In the genomic region with DNA sequence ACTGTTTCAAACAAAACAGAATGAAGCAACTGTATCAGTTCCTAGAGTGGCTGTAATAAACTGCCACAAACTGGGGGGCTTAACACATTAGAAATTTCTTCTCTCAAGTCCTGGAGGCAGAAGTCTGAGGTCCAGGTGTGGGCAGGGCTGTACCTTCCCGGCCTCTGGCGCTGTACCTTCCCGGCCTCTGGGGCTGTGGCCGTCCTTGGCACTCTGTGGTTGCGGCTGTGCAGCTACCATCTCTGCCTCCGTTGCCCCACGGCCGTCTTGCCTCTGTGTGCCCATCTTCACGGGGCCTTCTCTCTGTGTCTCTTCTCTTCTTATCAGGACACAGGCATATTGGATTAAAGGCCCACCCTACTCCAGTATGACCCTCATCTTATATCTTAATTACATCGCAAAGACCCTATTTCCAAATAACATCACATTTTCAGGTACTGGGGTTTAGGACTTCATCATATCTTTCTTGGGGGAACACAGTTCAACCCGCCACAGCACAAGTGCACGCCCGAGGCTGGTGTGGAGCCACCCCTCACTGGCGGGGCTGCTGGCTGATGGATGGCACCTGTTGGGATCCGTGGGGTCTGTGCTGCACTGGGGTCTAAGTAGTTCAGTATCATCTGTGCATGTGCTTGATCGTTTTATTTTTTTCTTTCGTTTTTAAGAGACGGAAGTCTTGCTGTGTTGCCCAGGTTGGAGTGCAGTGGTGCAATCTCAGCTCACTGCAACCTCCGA, we compare ENCODE assay signal across 15 cellular contexts.
A peak's percentile ranks its signal among the peaks of the same experiment; 100 is the strongest.
DNase-seq lines count a peak whose midpoint lies in the region; ATAC-seq and TF ChIP-seq lines count a peak whose summit lies in the region.
"Had no signal": no experiment of that assay in that cellular context is flagged by ENCODE, and none has a peak within 500 bp of the region (broad histone marks: within the 10 kb centered on the region; RNA-seq: fewer than 3 reads in every experiment).

No MANE protein-coding gene starts in this region.

- H3K4me3 ChIP-seq in stomach: no peak overlapping the region
- no peak overlapping the region for H3K4me3 ChIP-seq in naive thymus-derived CD4-positive, alpha-beta T cell (ENCODE audit: low read length)
- H3K4me3 ChIP-seq: HAP-1 had no signal

- no peak for TF ChIP-seq CTCF in stomach (IDR thresholded peaks at IDR 0.05)
- no peak for TF ChIP-seq CTCF in H9 (conservative IDR thresholded peaks at IDR 0.05)

- no peak for TF ChIP-seq POLR2A in stomach (IDR thresholded peaks at IDR 0.05)

- H3K56ac ChIP-seq in H9 (ENCODE audit: insufficient read length, low read depth, low read length): no peak overlapping the region

- H3K27me3 ChIP-seq in stomach (no peaks in the 10 kb centered on the region), H9 (ENCODE audit: insufficient read depth, low read length) (no peaks in the 10 kb centered on the region)
- H3K27me3 ChIP-seq in naive thymus-derived CD4-positive, alpha-beta T cell (ENCODE audit: control insufficient read depth in 2 of 2, insufficient read depth in 2 of 2, low read length in 2 of 2): no peaks in the 10 kb centered on the region
- H3K27me3 ChIP-seq: BE2C had no signal

- H3K4me1 ChIP-seq in stomach: no peaks in the 10 kb centered on the region
- H3K4me1 ChIP-seq in H9 (ENCODE audit: insufficient read depth, low read length): no peaks in the 10 kb centered on the region
- no peaks in the 10 kb centered on the region for H3K4me1 ChIP-seq in naive thymus-derived CD4-positive, alpha-beta T cell (ENCODE audit: control insufficient read depth in 2 of 2, insufficient read depth in 2 of 2, low read length in 2 of 2)
- H3K4me1 ChIP-seq: BE2C, HAP-1 had no signal

- H4K5ac ChIP-seq in H9 (ENCODE audit: insufficient read length, low read depth, low read length): no peak overlapping the region

- H2BK20ac ChIP-seq in H9 (ENCODE audit: low read depth, low read length, poor library complexity, severe bottlenecking): no peak overlapping the region

- no peaks in the 10 kb centered on the region for H4K20me1 ChIP-seq in H9 (ENCODE audit: control insufficient read depth, insufficient read depth, insufficient read length)

- H3K4me2 ChIP-seq in H9 (ENCODE audit: insufficient read depth, insufficient read length, low read length): no peak overlapping the region

- no peaks in the 10 kb centered on the region for H3K79me1 ChIP-seq in H9 (ENCODE audit: insufficient read depth, low read depth, low read length, poor library complexity, severe bottlenecking)

- 84 to 91% (median 89%) methylated on average over 19 of the region's 19 CpGs for WGBS in stomach, 5 donors
- WGBS in H9 (ENCODE audit: extremely low coverage, insufficient read length, low lambda C conversion rate): no CpG with 5 or more reads among the region's 19 CpGs

- no peaks in the 10 kb centered on the region for H3K23me2 ChIP-seq in H9 (ENCODE audit: insufficient read length, low read depth, low read length, poor library complexity, severe bottlenecking)

- H3K79me2 ChIP-seq in H9 (ENCODE audit: insufficient read depth, low read length): no peaks in the 10 kb centered on the region

- no peak overlapping the region for H3K27ac Mint-ChIP-seq in H9
- H3K27ac Mint-ChIP-seq in naive thymus-derived CD4-positive, alpha-beta T cell: no peak overlapping the region
- H3K27ac Mint-ChIP-seq: CD4-positive, alpha-beta memory T cell had no signal

- TF ChIP-seq EP300 in stomach (IDR thresholded peaks at IDR 0.05): no peak

- H2BK12ac ChIP-seq in H9 (ENCODE audit: insufficient read length, low read depth, low read length): no peak overlapping the region

- intact Hi-C loops in cardiac septum (cut with DNase I): no loop called here
- intact Hi-C loops in left ventricle myocardium superior (cut with micrococcal nuclease): no loop called here
- intact Hi-C loops in stomach (cut with DNase I; ENCODE audit: low total_unique reads): no loop called here
- intact Hi-C loops in naive thymus-derived CD4-positive, alpha-beta T cell (cut with micrococcal nuclease): no loop called here

- no peaks in the 10 kb centered on the region for H3K36me3 ChIP-seq in stomach
- H3K36me3 ChIP-seq in naive thymus-derived CD4-positive, alpha-beta T cell (ENCODE audit: control insufficient read depth in 2 of 3, insufficient read depth in 3 of 3, low read length in 3 of 3): no peaks in the 10 kb centered on the region
- H3K36me3 ChIP-seq: BE2C, HAP-1 had no signal

- H2AK5ac ChIP-seq in H9 (ENCODE audit: insufficient read length, low read length): no peak overlapping the region

- H4K8ac ChIP-seq in H9 (replicated peaks; ENCODE audit: insufficient read length, low read depth, low read length): no peak overlapping the region

- POLR2A ChIA-PET in naive thymus-derived CD4-positive, alpha-beta T cell (lab: Charles Lee): no interaction called here

- H3K9me3 Mint-ChIP-seq in H9: peaks cover 11 to 12% of the 10 kb centered on the region in 2 experiments
- peaks cover 0 to 30% (median 14%) of the 10 kb centered on the region in 11 donors for H3K9me3 Mint-ChIP-seq in naive thymus-derived CD4-positive, alpha-beta T cell

- no peak overlapping the region for H2BK15ac ChIP-seq in H9 (ENCODE audit: low read depth, low read length)

- H3K9me3 ChIP-seq in stomach (peaks cover 0 to 3% (median 0%) of the 10 kb centered on the region in 4 donors), H9 (ENCODE audit: control insufficient read depth, low read depth, low read length) (no peaks in the 10 kb centered on the region)
- no peaks in the 10 kb centered on the region for H3K9me3 ChIP-seq in naive thymus-derived CD4-positive, alpha-beta T cell (ENCODE audit: control insufficient read depth in 2 of 3, low read length in 3 of 3)
- H3K9me3 ChIP-seq: BE2C, HAP-1 had no signal

- peaks cover 4 to 9% (median 8%) of the 10 kb centered on the region in 3 experiments; a peak in 4 of 7 replicates for H3K36me3 Mint-ChIP-seq in H9 (ENCODE audit: insufficient read depth in 1 of 3, low read depth in 3 of 3)
- peaks cover 0 to 32% (median 20%) of the 10 kb centered on the region in 5 donors for H3K36me3 Mint-ChIP-seq in naive thymus-derived CD4-positive, alpha-beta T cell

- H3K18ac ChIP-seq in H9 (ENCODE audit: insufficient read length, low read depth, low read length): no peak overlapping the region

- no peak overlapping the region for H3T11ph ChIP-seq in H9 (ENCODE audit: low read length)

- ATAC-seq in left ventricle myocardium superior: no peak
- no peak for ATAC-seq in HG03175 (IDR thresholded peaks at IDR 0.05; ENCODE audit: unreplicated experiment)
- no peak for ATAC-seq in naive thymus-derived CD4-positive, alpha-beta T cell

- H2AFZ ChIP-seq in H9 (ENCODE audit: low read length): no peak overlapping the region

- H2BK5ac ChIP-seq in H9 (ENCODE audit: insufficient read length, low read length): no peak overlapping the region

- no peak overlapping the region for H3K4ac ChIP-seq in H9 (ENCODE audit: low read depth, low read length)

- H3K9ac ChIP-seq in H9 (ENCODE audit: extremely low read depth, insufficient read length, low read length): no peak overlapping the region

- H3K4me3 Mint-ChIP-seq in H9: no peak overlapping the region
- no peak overlapping the region for H3K4me3 Mint-ChIP-seq in naive thymus-derived CD4-positive, alpha-beta T cell
- H3K4me3 Mint-ChIP-seq: CD4-positive, alpha-beta memory T cell had no signal

- H3K27me3 Mint-ChIP-seq in H9 (ENCODE audit: low read depth): no peaks in the 10 kb centered on the region
- H3K27me3 Mint-ChIP-seq in naive thymus-derived CD4-positive, alpha-beta T cell: no peaks in the 10 kb centered on the region
- H3K27me3 Mint-ChIP-seq: CD4-positive, alpha-beta memory T cell had no signal

- DNase-seq in cardiac septum (ENCODE audit: low spot score) (peak; percentile 50), left ventricle myocardium superior (no peak), mesenteric fat pad (ENCODE audit: low spot score) (peak; percentile 65), stomach (peak; percentile 24), H9 (no peak)
- no peak for DNase-seq in naive thymus-derived CD4-positive, alpha-beta T cell
- DNase-seq: BE2C; CD4-positive, alpha-beta memory T cell; DMS153; DMS79 treated with DMSO at 0.1 percent for 48 hours; EL; GOT3 had no signal

- H2BK120ac ChIP-seq in H9 (ENCODE audit: low read depth, low read length, poor library complexity, severe bottlenecking): no peak overlapping the region

- no peak overlapping the region for H3K14ac ChIP-seq in H9 (ENCODE audit: insufficient read depth, low read length)

- peaks cover 0 to 13% of the 10 kb centered on the region in 2 experiments; a peak in 3 of 4 replicates for H3K4me1 Mint-ChIP-seq in H9
- peaks cover 0 to 2% (median 0%) of the 10 kb centered on the region in 7 donors for H3K4me1 Mint-ChIP-seq in naive thymus-derived CD4-positive, alpha-beta T cell
- H3K4me1 Mint-ChIP-seq: CD4-positive, alpha-beta memory T cell had no signal

- H3K23ac ChIP-seq in H9 (ENCODE audit: insufficient read length, low read depth, low read length): no peak overlapping the region

- H3K27ac ChIP-seq in stomach: no peak overlapping the region
- no peak overlapping the region for H3K27ac ChIP-seq in H9 (ENCODE audit: insufficient read length, low read depth, low read length)
- no peak overlapping the region for H3K27ac ChIP-seq in naive thymus-derived CD4-positive, alpha-beta T cell (ENCODE audit: low read depth, low read length)
- H3K27ac ChIP-seq: C4-2B had no signal

- CTCF ChIA-PET in naive thymus-derived CD4-positive, alpha-beta T cell (lab: Charles Lee): no interaction called here

- H4K91ac ChIP-seq in H9 (ENCODE audit: insufficient read length, low read depth, low read length): no peak overlapping the region

Comparison
In these comparisons a context has a peak if more than half of its experiments do, and no peak if none do; other contexts are left out.
1. DNase-seq: peak in cardiac septum (single experiment), mesenteric fat pad (single experiment) and stomach (single experiment); none in left ventricle myocardium superior (single experiment), H9 (single experiment) and naive thymus-derived CD4-positive, alpha-beta T cell (0 of 9).